Comparison of ENCODE assay signal across 1 cellular context in genomic region chr2:8609357-8609804, GRCh38.
TF ChIP-seq lines count a peak whose summit lies in the region.

No MANE protein-coding gene starts in this region.

TF ChIP-seq in HepG2, 621 proteins besides CTCF, POLR2A, EP300 and RAD21 (continued from another document and continues in another):
- TF ChIP-seq ZNF691 (CRISPR knock-in tag; IDR thresholded peaks at IDR 0.05; ENCODE audit: borderline replicate concordance, low read depth) (peak; percentile 58; the same call in 1 of the 2 replicates), HDAC2 (CRISPR knock-in tag; IDR thresholded peaks at IDR 0.05) (peak; percentile 98), ZNF547 (CRISPR knock-in tag; IDR thresholded peaks at IDR 0.05) (0 out of 2 replicates have a peak, but pooled peaks have one; percentile 32), MIXL1 (CRISPR knock-in tag; IDR thresholded peaks at IDR 0.05) (peak; percentile 72; the same call in 1 of the 2 replicates), ZBTB7A (CRISPR knock-in tag; IDR thresholded peaks at IDR 0.05) (peak; percentile 53; the same call in 1 of the 2 replicates), ZMAT3 (CRISPR knock-in tag; conservative IDR thresholded peaks at IDR 0.05) (no peak), CENPBD1 (CRISPR knock-in tag; IDR thresholded peaks at IDR 0.05; ENCODE audit: borderline replicate concordance, low read depth) (peak; percentile 91; the same call in 1 of the 2 replicates), MED13 (CRISPR knock-in tag; IDR thresholded peaks at IDR 0.05) (peak; percentile 88; the same call in 1 of the 2 replicates), EZH2 (conservative IDR thresholded peaks at IDR 0.05; ENCODE audit: low read depth, low read length) (no peak), SMARCC2 (IDR thresholded peaks at IDR 0.05) (no peak), TOE1 (CRISPR knock-in tag; IDR thresholded peaks at IDR 0.05) (0 out of 2 replicates have a peak, but pooled peaks have one; percentile 73), ATAD3A (CRISPR knock-in tag; IDR thresholded peaks at IDR 0.05) (no peak), SMYD3 (CRISPR knock-in tag; IDR thresholded peaks at IDR 0.05) (no peak), U2AF2 (IDR thresholded peaks at IDR 0.05; ENCODE audit: low read depth, low read length) (no peak), ZBTB4 (CRISPR knock-in tag; IDR thresholded peaks at IDR 0.05; ENCODE audit: borderline replicate concordance) (0 out of 2 replicates have a peak, but pooled peaks have one; percentile 37), ZNF367 (CRISPR knock-in tag; IDR thresholded peaks at IDR 0.05; ENCODE audit: borderline replicate concordance) (0 out of 2 replicates have a peak, but pooled peaks have one; percentile 64), ZSCAN9 (CRISPR knock-in tag; IDR thresholded peaks at IDR 0.05; ENCODE audit: borderline replicate concordance) (peak; percentile 82; the same call in 1 of the 2 replicates), SOX6 (IDR thresholded peaks at IDR 0.05) (no peak), SOX6 (CRISPR knock-in tag; IDR thresholded peaks at IDR 0.05) (peak; percentile 94), BRCA1 (CRISPR knock-in tag; IDR thresholded peaks at IDR 0.05) (peak; percentile 67; the same call in 1 of the 2 replicates), PPARG (CRISPR knock-in tag; conservative IDR thresholded peaks at IDR 0.05) (peak; percentile 97), FOXO4 (CRISPR knock-in tag; conservative IDR thresholded peaks at IDR 0.05) (0 out of 2 replicates have a peak, but pooled peaks have one; percentile 8), PITX1 (CRISPR knock-in tag; IDR thresholded peaks at IDR 0.05) (peak; percentile 96), ZNF564 (CRISPR knock-in tag; IDR thresholded peaks at IDR 0.05) (peak; percentile 64; the same call in 1 of the 2 replicates), IKZF5 (CRISPR knock-in tag; IDR thresholded peaks at IDR 0.05) (peak; percentile 98), ZNF644 (CRISPR knock-in tag; IDR thresholded peaks at IDR 0.05; ENCODE audit: low read depth) (peak; percentile 94), RFX3 (CRISPR knock-in tag; IDR thresholded peaks at IDR 0.05) (no peak), HDAC1 (CRISPR knock-in tag; IDR thresholded peaks at IDR 0.05) (peak; percentile 95)
- TF ChIP-seq, protein P1, sequence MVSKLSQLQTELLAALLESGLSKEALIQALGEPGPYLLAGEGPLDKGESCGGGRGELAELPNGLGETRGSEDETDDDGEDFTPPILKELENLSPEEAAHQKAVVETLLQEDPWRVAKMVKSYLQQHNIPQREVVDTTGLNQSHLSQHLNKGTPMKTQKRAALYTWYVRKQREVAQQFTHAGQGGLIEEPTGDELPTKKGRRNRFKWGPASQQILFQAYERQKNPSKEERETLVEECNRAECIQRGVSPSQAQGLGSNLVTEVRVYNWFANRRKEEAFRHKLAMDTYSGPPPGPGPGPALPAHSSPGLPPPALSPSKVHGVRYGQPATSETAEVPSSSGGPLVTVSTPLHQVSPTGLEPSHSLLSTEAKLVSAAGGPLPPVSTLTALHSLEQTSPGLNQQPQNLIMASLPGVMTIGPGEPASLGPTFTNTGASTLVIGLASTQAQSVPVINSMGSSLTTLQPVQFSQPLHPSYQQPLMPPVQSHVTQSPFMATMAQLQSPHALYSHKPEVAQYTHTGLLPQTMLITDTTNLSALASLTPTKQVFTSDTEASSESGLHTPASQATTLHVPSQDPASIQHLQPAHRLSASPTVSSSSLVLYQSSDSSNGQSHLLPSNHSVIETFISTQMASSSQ (IDR thresholded peaks at IDR 0.05; ENCODE audit: low read depth), result peak; percentile 56; the same call in 1 of the 2 replicates
- TF ChIP-seq, protein P1 (CRISPR knock-in tag; IDR thresholded peaks at IDR 0.05; ENCODE audit: borderline replicate concordance), result peak; percentile 87; the same call in 1 of the 2 replicates
- TF ChIP-seq, protein P2, sequence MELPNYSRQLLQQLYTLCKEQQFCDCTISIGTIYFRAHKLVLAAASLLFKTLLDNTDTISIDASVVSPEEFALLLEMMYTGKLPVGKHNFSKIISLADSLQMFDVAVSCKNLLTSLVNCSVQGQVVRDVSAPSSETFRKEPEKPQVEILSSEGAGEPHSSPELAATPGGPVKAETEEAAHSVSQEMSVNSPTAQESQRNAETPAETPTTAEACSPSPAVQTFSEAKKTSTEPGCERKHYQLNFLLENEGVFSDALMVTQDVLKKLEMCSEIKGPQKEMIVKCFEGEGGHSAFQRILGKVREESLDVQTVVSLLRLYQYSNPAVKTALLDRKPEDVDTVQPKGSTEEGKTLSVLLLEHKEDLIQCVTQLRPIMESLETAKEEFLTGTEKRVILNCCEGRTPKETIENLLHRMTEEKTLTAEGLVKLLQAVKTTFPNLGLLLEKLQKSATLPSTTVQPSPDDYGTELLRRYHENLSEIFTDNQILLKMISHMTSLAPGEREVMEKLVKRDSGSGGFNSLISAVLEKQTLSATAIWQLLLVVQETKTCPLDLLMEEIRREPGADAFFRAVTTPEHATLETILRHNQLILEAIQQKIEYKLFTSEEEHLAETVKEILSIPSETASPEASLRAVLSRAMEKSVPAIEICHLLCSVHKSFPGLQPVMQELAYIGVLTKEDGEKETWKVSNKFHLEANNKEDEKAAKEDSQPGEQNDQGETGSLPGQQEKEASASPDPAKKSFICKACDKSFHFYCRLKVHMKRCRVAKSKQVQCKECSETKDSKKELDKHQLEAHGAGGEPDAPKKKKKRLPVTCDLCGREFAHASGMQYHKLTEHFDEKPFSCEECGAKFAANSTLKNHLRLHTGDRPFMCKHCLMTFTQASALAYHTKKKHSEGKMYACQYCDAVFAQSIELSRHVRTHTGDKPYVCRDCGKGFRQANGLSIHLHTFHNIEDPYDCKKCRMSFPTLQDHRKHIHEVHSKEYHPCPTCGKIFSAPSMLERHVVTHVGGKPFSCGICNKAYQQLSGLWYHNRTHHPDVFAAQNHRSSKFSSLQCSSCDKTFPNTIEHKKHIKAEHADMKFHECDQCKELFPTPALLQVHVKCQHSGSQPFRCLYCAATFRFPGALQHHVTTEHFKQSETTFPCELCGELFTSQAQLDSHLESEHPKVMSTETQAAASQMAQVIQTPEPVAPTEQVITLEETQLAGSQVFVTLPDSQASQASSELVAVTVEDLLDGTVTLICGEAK (IDR thresholded peaks at IDR 0.05), result no peak
- TF ChIP-seq, protein P2 (CRISPR knock-in tag; IDR thresholded peaks at IDR 0.05), result peak; percentile 77; the same call in 1 of the 2 replicates
- TF ChIP-seq, protein P3, sequence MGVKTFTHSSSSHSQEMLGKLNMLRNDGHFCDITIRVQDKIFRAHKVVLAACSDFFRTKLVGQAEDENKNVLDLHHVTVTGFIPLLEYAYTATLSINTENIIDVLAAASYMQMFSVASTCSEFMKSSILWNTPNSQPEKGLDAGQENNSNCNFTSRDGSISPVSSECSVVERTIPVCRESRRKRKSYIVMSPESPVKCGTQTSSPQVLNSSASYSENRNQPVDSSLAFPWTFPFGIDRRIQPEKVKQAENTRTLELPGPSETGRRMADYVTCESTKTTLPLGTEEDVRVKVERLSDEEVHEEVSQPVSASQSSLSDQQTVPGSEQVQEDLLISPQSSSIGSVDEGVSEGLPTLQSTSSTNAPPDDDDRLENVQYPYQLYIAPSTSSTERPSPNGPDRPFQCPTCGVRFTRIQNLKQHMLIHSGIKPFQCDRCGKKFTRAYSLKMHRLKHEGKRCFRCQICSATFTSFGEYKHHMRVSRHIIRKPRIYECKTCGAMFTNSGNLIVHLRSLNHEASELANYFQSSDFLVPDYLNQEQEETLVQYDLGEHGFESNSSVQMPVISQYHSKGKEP (CRISPR knock-in tag; IDR thresholded peaks at IDR 0.05), result no peak
